Comparison of ENCODE assay signal across 10 cellular contexts in genomic region chr6:37324131-37325033, GRCh38. TPM values are rescaled to one million over a fixed set of nuclear protein-coding genes. Genes with fewer than 3 reads are reported as not detected.
A peak's percentile ranks its signal among the peaks of the same experiment; 100 is the strongest.
DNase-seq lines count a peak whose midpoint lies in the region; ATAC-seq and TF ChIP-seq lines count a peak whose summit lies in the region.
"Had no signal": no experiment of that assay in that cellular context is flagged by ENCODE, and none has a peak within 500 bp of the region (broad histone marks: within the 10 kb centered on the region; RNA-seq: fewer than 3 reads in every experiment).

No MANE protein-coding gene starts in this region.

- H3K27me3 Mint-ChIP-seq in CD4-positive, CD25-positive, alpha-beta regulatory T cell: no peaks in the 10 kb centered on the region
- H3K27me3 Mint-ChIP-seq in activated naive CD8-positive, alpha-beta T cell treated with anti-CD3 and anti-CD28 coated beads for 36 hours: no peaks in the 10 kb centered on the region

- H3K4ac ChIP-seq in IMR-90 (ENCODE audit: low read depth, low read length): no peak overlapping the region

- in situ Hi-C loops in IMR-90 (cut with MboI; ENCODE audit: low sequenced_read_pairs) (no loop called here), transverse colon (cut with MboI; ENCODE audit: low pct_ligation_motif_present in 1 of 4, low pct_unique_long_range_greater_than_20kb in 1 of 4, low sequenced_read_pairs in 3 of 4) (loop anchor here in 1 of 4 donors (25.0 kb wide), 1 partner anchor 363 kb away; the partner anchor contains the start of gene MDGA1)

- TF ChIP-seq POLR2A in IMR-90 (IDR thresholded peaks at IDR 0.05; ENCODE audit: low read depth, low read length) (no peak), right lobe of liver (IDR thresholded peaks at IDR 0.05) (no peak), transverse colon (IDR thresholded peaks at IDR 0.05) (no peak)

- no peak overlapping the region for H2AK9ac ChIP-seq in IMR-90 (replicated peaks; ENCODE audit: low read depth, low read length, poor library complexity)

- H3K27ac Mint-ChIP-seq in CD4-positive, CD25-positive, alpha-beta regulatory T cell: peak overlapping the region in 2 of 3 donors; percentile 35 to 79
- peak overlapping the region; percentile 43 for H3K27ac Mint-ChIP-seq in activated naive CD8-positive, alpha-beta T cell treated with anti-CD3 and anti-CD28 coated beads for 36 hours

- no peaks in the 10 kb centered on the region for H3K79me1 ChIP-seq in IMR-90 (ENCODE audit: low read depth in 1 of 2, low read length in 2 of 2)

- TF ChIP-seq CTCF in IMR-90 (conservative IDR thresholded peaks at IDR 0.05; ENCODE audit: low read depth, low read length) (no peak), right lobe of liver (IDR thresholded peaks at IDR 0.05) (no peak), dorsolateral prefrontal cortex (IDR thresholded peaks at IDR 0.05 in 54 of 56, conservative IDR thresholded peaks at IDR 0.05 in 2 of 56; ENCODE audit: low read depth in 1 of 56, partially characterized antibody in 56 of 56) (no peak), transverse colon (IDR thresholded peaks at IDR 0.05) (no peak)

- H2BK20ac ChIP-seq in IMR-90 (ENCODE audit: low read depth, low read length): no peak overlapping the region

- H3K27ac ChIP-seq in CD4-positive, CD25-positive, alpha-beta regulatory T cell (ENCODE audit: insufficient read depth, low read length, poor library complexity, severe bottlenecking): no peak overlapping the region
- H3K27ac ChIP-seq in IMR-90 (ENCODE audit: insufficient read depth, low read length) (no peak overlapping the region), right lobe of liver (peak overlapping the region; percentile 42 to 55 (median 55)), dorsolateral prefrontal cortex (peak overlapping the region in 3 of 59 donors; percentile 9 to 36 (median 25)), transverse colon (peak overlapping the region in 2 of 4 donors; percentile 4 to 5)

- no peak for TF ChIP-seq EP300 in transverse colon (IDR thresholded peaks at IDR 0.05; ENCODE audit: low read depth)

- no peaks in the 10 kb centered on the region for H3K9me3 Mint-ChIP-seq in CD4-positive, CD25-positive, alpha-beta regulatory T cell
- H3K9me3 Mint-ChIP-seq in activated naive CD8-positive, alpha-beta T cell treated with anti-CD3 and anti-CD28 coated beads for 36 hours: no peaks in the 10 kb centered on the region

- intact Hi-C loops in IMR-90 (cut with micrococcal nuclease) (loop anchor here (1.0 to 5.0 kb wide), 2 partner anchors 243 to 368 kb away; no protein-coding TSS in a partner anchor), right lobe of liver (cut with DNase I) (loop anchor here in 1 of 2 donors (10.0 kb wide), 1 partner anchor 370 kb away; the partner anchor contains the start of gene MDGA1), dorsolateral prefrontal cortex (cut with DNase I) (no loop called here), transverse colon (cut with DNase I; ENCODE audit: low total_unique reads) (loop anchor here (10.0 kb wide), 2 partner anchors 240 to 370 kb away; partner anchors contain the start of gene MDGA1)

- H2BK15ac ChIP-seq in IMR-90 (ENCODE audit: low read depth, low read length): no peak overlapping the region

- CTCF ChIA-PET in IMR-90 (lab: Yijun Ruan, JAX): interaction anchor here (0.5 to 1.7 kb wide), 5 partner anchors 10 to 368 kb away, joined by 3 to 4 read pairs (median 3); no protein-coding TSS in a partner anchor

- H4K8ac ChIP-seq in IMR-90 (ENCODE audit: low read depth in 2 of 2, low read length in 2 of 2): no peak overlapping the region

- H3K4me1 ChIP-seq in CD4-positive, CD25-positive, alpha-beta regulatory T cell (ENCODE audit: control insufficient read depth, insufficient read depth, low read length, poor library complexity, severe bottlenecking): no peaks in the 10 kb centered on the region
- H3K4me1 ChIP-seq in IMR-90 (ENCODE audit: control insufficient read depth, insufficient read depth, low read length) (peaks cover 3% of the 10 kb centered on the region), right lobe of liver (peaks cover 0 to 20% (median 10%) of the 10 kb centered on the region in 4 donors), transverse colon (peaks cover 7 to 21% (median 8%) of the 10 kb centered on the region in 4 donors)

- no peak overlapping the region for H2AFZ ChIP-seq in IMR-90 (replicated peaks; ENCODE audit: low read length, poor library complexity)

- DNase-seq in CD4-positive, CD25-positive, alpha-beta regulatory T cell: peak in 1 of 3 donors; percentile 37
- DNase-seq in IMR-90 (peak; percentile 70), right lobe of liver (no peak), NCI-H524 treated with DMSO at 0.1 percent for 48 hours (lab: John Stamatoyannopoulos, UW) (no peak), dorsolateral prefrontal cortex (no peak), transverse colon (no peak)
- peak; percentile 10 for DNase-seq in activated naive CD8-positive, alpha-beta T cell treated with anti-CD3 and anti-CD28 coated beads for 36 hours
- DNase-seq: cerebellar nuclear complex, DND-41 had no signal

- H3K4me1 Mint-ChIP-seq in CD4-positive, CD25-positive, alpha-beta regulatory T cell: peaks cover 0 to 5% (median 3%) of the 10 kb centered on the region in 4 donors
- H3K4me1 Mint-ChIP-seq in activated naive CD8-positive, alpha-beta T cell treated with anti-CD3 and anti-CD28 coated beads for 36 hours: peaks cover 5% of the 10 kb centered on the region

- H3K4me3 ChIP-seq in CD4-positive, CD25-positive, alpha-beta regulatory T cell (ENCODE audit: low read depth, low read length): no peak overlapping the region
- no peak overlapping the region for H3K4me3 ChIP-seq in IMR-90 (ENCODE audit: insufficient read depth, low read depth, low read length)
- H3K4me3 ChIP-seq in right lobe of liver: no peak overlapping the region
- H3K4me3 ChIP-seq in dorsolateral prefrontal cortex: no peak overlapping the region
- H3K4me3 ChIP-seq in transverse colon: no peak overlapping the region

- peaks cover 4% of the 10 kb centered on the region; the same call in 1 of the 2 replicates for H4K20me1 ChIP-seq in IMR-90 (ENCODE audit: insufficient read depth, low read length)

- peak in 1 of 2 donors; percentile 52 for ATAC-seq in CD4-positive, CD25-positive, alpha-beta regulatory T cell (ENCODE audit: low read depth in 2 of 2)
- ATAC-seq in IMR-90 (ENCODE audit: low read depth) (peak; percentile 40), right lobe of liver (peak in 2 of 4 donors; percentile 2 to 49), HG03354 (IDR thresholded peaks at IDR 0.05; ENCODE audit: poor library complexity, severe bottlenecking, unreplicated experiment) (no peak)

- no peak overlapping the region for H3K4me3 Mint-ChIP-seq in CD4-positive, CD25-positive, alpha-beta regulatory T cell
- no peak overlapping the region for H3K4me3 Mint-ChIP-seq in activated naive CD8-positive, alpha-beta T cell treated with anti-CD3 and anti-CD28 coated beads for 36 hours

- H3K36me3 ChIP-seq in CD4-positive, CD25-positive, alpha-beta regulatory T cell (ENCODE audit: control insufficient read depth, insufficient read depth, low read length): peaks cover 30% of the 10 kb centered on the region
- H3K36me3 ChIP-seq in IMR-90 (ENCODE audit: control insufficient read depth, insufficient read depth, low read length): peaks cover 13% of the 10 kb centered on the region
- peaks cover 0 to 11% (median 0%) of the 10 kb centered on the region in 4 donors for H3K36me3 ChIP-seq in right lobe of liver
- H3K36me3 ChIP-seq in transverse colon: peaks cover 0 to 3% (median 0%) of the 10 kb centered on the region in 4 donors

- H3K18ac ChIP-seq in IMR-90 (ENCODE audit: low read depth, low read length): no peak overlapping the region

- H4K5ac ChIP-seq in IMR-90 (ENCODE audit: low read depth, low read length): no peak overlapping the region

- dilution Hi-C loops in IMR-90 (cut with HindIII; ENCODE audit: low sequenced_read_pairs, unreplicated experiment): no loop called here

- H2BK5ac ChIP-seq in IMR-90 (ENCODE audit: low read depth, low read length, poor library complexity, severe bottlenecking): no peak overlapping the region

- H3K9me3 ChIP-seq in CD4-positive, CD25-positive, alpha-beta regulatory T cell (ENCODE audit: control insufficient read depth in 2 of 2, low read length in 2 of 2): no peaks in the 10 kb centered on the region
- H3K9me3 ChIP-seq in IMR-90 (ENCODE audit: control insufficient read depth, insufficient read depth, low read length) (no peaks in the 10 kb centered on the region), right lobe of liver (no peaks in the 10 kb centered on the region), transverse colon (no peaks in the 10 kb centered on the region)

- no peak overlapping the region for H3K9ac ChIP-seq in IMR-90 (ENCODE audit: low read depth, low read length)

- no peak overlapping the region for H2BK120ac ChIP-seq in IMR-90 (ENCODE audit: low read depth, low read length)

- no TSS peak for BruUV-seq in IMR-90 (replicated peaks; lab: Mats Ljungman, UMichigan)

- H3K56ac ChIP-seq in IMR-90 (ENCODE audit: extremely low read depth, insufficient read depth, low read length): no peak overlapping the region

- POLR2A ChIA-PET in IMR-90 (lab: Charles Lee; ENCODE audit: unreplicated experiment): interaction anchor here (0.6 to 0.7 kb wide), 2 partner anchors 117 to 1021 kb away, joined by 3 to 4 read pairs; no protein-coding TSS in a partner anchor

- no peak overlapping the region for H3K23ac ChIP-seq in IMR-90 (ENCODE audit: low read depth, low read length)

- no peak for TF ChIP-seq RAD21 in IMR-90 (IDR thresholded peaks at IDR 0.05; ENCODE audit: low read length)

- no peak overlapping the region for H3K14ac ChIP-seq in IMR-90 (replicated peaks; ENCODE audit: low read depth, low read length)

- no peaks in the 10 kb centered on the region for H3K27me3 ChIP-seq in CD4-positive, CD25-positive, alpha-beta regulatory T cell (ENCODE audit: control insufficient read depth, insufficient read depth, low read length)
- H3K27me3 ChIP-seq in IMR-90 (ENCODE audit: control insufficient read depth, insufficient read depth, low read length): no peaks in the 10 kb centered on the region
- H3K27me3 ChIP-seq in right lobe of liver: no peaks in the 10 kb centered on the region
- H3K27me3 ChIP-seq in dorsolateral prefrontal cortex: no peaks in the 10 kb centered on the region
- no peaks in the 10 kb centered on the region for H3K27me3 ChIP-seq in transverse colon

- no peak overlapping the region for H3K4me2 ChIP-seq in IMR-90 (ENCODE audit: low read depth, low read length)

- H2AK5ac ChIP-seq in IMR-90 (ENCODE audit: low read depth, low read length): no peak overlapping the region

- H3K36me3 Mint-ChIP-seq in CD4-positive, CD25-positive, alpha-beta regulatory T cell: peaks cover 23% of the 10 kb centered on the region
- H3K36me3 Mint-ChIP-seq in activated naive CD8-positive, alpha-beta T cell treated with anti-CD3 and anti-CD28 coated beads for 36 hours: peaks cover 3% of the 10 kb centered on the region

- peaks cover 9% of the 10 kb centered on the region for H3K9me1 ChIP-seq in IMR-90 (ENCODE audit: insufficient read depth, low read length)

- WGBS in IMR-90 (ENCODE audit: extremely low coverage in 2 of 2, insufficient read length in 1 of 2), 2 experiments: 17% methylated on average over 1 of the region's 4 CpGs; no CpG with 5 or more reads in 1 of the 2 experiments
- WGBS in right lobe of liver (ENCODE audit: insufficient coverage, low coverage, low lambda C conversion rate, missing lambda C conversion rate): 61% methylated on average over 4 of the region's 4 CpGs
- 51 to 57% methylated on average over 4 of the region's 4 CpGs for WGBS in transverse colon (ENCODE audit: low coverage in 1 of 2), 2 donors

- no peak overlapping the region for H4K91ac ChIP-seq in IMR-90 (ENCODE audit: insufficient read depth, low read depth, low read length)

RNA-seq across cellular contexts. Expression of gene RNF8, which starts 29.4 kb away (rescaled TPM):
- total RNA-seq in CD4-positive, CD25-positive, alpha-beta regulatory T cell: 12.2 TPM
- 10 to 100 TPM; 14.6 to 21.9 (median 17.6) TPM for polyA plus RNA-seq in CD4-positive, CD25-positive, alpha-beta regulatory T cell
- total RNA-seq in IMR-90 (2012; rRNA removed): 17.9 and 26.7 TPM in 2 replicates
- 14.6 and 16.5 TPM in 2 replicates for polyA plus RNA-seq in IMR-90 (2012; rRNA removed)
- polyA plus RNA-seq in IMR-90 (2012; cell fraction: cytosol; rRNA removed): 3.5 and 5.6 TPM in 2 replicates
- polyA plus RNA-seq in IMR-90 (2012; cell fraction: nucleus; rRNA removed; ENCODE audit: low replicate concordance): 3.7 and 16.6 TPM in 2 replicates
- total RNA-seq in activated naive CD8-positive, alpha-beta T cell treated with anti-CD3 and anti-CD28 coated beads for 36 hours: 10 to 100 TPM; 27.8 to 29.2 TPM
- 1 to 10 TPM; 4.3 to 7.1 (median 6.1) TPM for total RNA-seq in right lobe of liver
- total RNA-seq in dorsolateral prefrontal cortex: 10 to 100 TPM; 16.3 to 45.3 (median 30.9) TPM
- 10 to 100 TPM in 2 of 4 donors, 1 to 10 TPM in 2; 2.2 to 12.9 (median 9.0) TPM for total RNA-seq in transverse colon

Comparison
In these comparisons a context has a peak if more than half of its experiments do, and no peak if none do; other contexts are left out.
1. DNase-seq: peak in IMR-90 (single experiment) and activated naive CD8-positive, alpha-beta T cell treated with anti-CD3 and anti-CD28 coated beads for 36 hours (single experiment); none in right lobe of liver (0 of 3), NCI-H524 treated with DMSO at 0.1 percent for 48 hours (single experiment), dorsolateral prefrontal cortex (0 of 10) and transverse colon (single experiment).
2. H3K27ac ChIP-seq: peak in right lobe of liver (3 of 3); none in CD4-positive, CD25-positive, alpha-beta regulatory T cell (single experiment) and IMR-90 (single experiment).
3. intact Hi-C loops: an anchor here in IMR-90 (1.0 to 5.0 kb wide) and transverse colon (10.0 kb wide); none called in dorsolateral prefrontal cortex.